ENCODE assay signal across 30 cellular contexts in the genomic region with DNA sequence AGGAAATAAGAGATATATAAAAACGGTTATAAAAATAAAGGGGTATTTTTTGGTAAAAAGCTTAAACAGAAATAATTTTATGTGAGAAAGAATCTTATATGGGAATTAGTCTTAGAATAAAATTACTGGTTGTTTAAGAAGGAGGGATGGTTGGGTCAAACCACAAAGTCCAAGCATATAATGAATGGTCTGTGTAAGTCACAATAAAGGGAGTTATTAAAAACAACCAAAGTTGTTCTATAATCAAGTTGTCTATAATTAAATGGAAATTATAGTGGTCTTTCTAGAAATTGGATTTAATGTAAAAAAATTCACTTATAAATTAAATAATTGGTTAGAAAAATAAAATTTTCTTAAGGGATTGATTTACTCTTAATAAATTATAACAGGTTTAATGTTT.
A peak's percentile ranks its signal among the peaks of the same experiment; 100 is the strongest.
DNase-seq lines count a peak whose midpoint lies in the region; ATAC-seq, FAIRE-seq and TF ChIP-seq lines count a peak whose summit lies in the region.
"Had no signal": no experiment of that assay in that cellular context is flagged by ENCODE, and none has a peak within 500 bp of the region (broad histone marks: within the 10 kb centered on the region; RNA-seq: fewer than 3 reads in every experiment).

No MANE protein-coding gene starts in this region.

- no peak overlapping the region for H3K27ac Mint-ChIP-seq in activated CD4-positive, alpha-beta T cell treated with anti-CD3 and anti-CD28 coated beads, Interleukin-2, amount 10 ng/mL, durations not matched to agents 24 days and 14 days
- H3K27ac Mint-ChIP-seq: CD4-positive, CD25-positive, alpha-beta regulatory T cell; H9; HFFc6 had no signal

- no peak overlapping the region for H3K4ac ChIP-seq in mesenchymal stem cell (ENCODE audit: low read depth in 1 of 2, low read length in 2 of 2)

- no peak overlapping the region for H3K23ac ChIP-seq in mesenchymal stem cell (ENCODE audit: low read length in 2 of 2)

- no peak for TF ChIP-seq CTCF in HEK293 (tag by site-specific recombination; IDR thresholded peaks at IDR 0.05)
- no peak for TF ChIP-seq CTCF in pancreas (IDR thresholded peaks at IDR 0.05)

- no peaks in the 10 kb centered on the region for H3K36me3 Mint-ChIP-seq in activated CD4-positive, alpha-beta T cell treated with anti-CD3 and anti-CD28 coated beads, Interleukin-2, amount 10 ng/mL, durations not matched to agents 24 days and 14 days (ENCODE audit: low read depth)
- H3K36me3 Mint-ChIP-seq: CD4-positive, CD25-positive, alpha-beta regulatory T cell had no signal

- no peak overlapping the region for H2AFZ ChIP-seq in mesenchymal stem cell (ENCODE audit: low read depth, low read length)
- H2AFZ ChIP-seq: GM23248, PC-9 had no signal

- FAIRE-seq in TTC549 (lab: Jason Lieb, UNC) (peak; percentile 53), pancreas (lab: Jason Lieb, UNC) (peak; percentile 32)
- FAIRE-seq: GM12892 had no signal

- no peak overlapping the region for H2AK5ac ChIP-seq in mesenchymal stem cell (ENCODE audit: low read length, severe bottlenecking)

- no peak overlapping the region for H2BK12ac ChIP-seq in mesenchymal stem cell (ENCODE audit: low read length in 2 of 2)

- no peak overlapping the region for H3K14ac ChIP-seq in mesenchymal stem cell (ENCODE audit: low read length in 2 of 2)

- no peak overlapping the region for H2BK5ac ChIP-seq in mesenchymal stem cell (ENCODE audit: low read depth, low read length, poor library complexity, severe bottlenecking)

- H4K8ac ChIP-seq in mesenchymal stem cell (ENCODE audit: low read length) = no peak overlapping the region

- DNase-seq in DMS 273 (lab: John Stamatoyannopoulos, UW; ENCODE audit: unreplicated experiment) (peak; percentile 10), DMS 273 treated with DMSO at 0.1 percent for 48 hours (lab: John Stamatoyannopoulos, UW) (no peak), pancreas (no peak), mesenchymal stem cell (no peak), Right ventricle myocardium inferior (ENCODE audit: missing footprints) (no peak)
- DNase-seq in activated CD4-positive, alpha-beta T cell treated with anti-CD3 and anti-CD28 coated beads, Interleukin-2, amount 10 ng/mL, durations not matched to agents 24 days and 14 days = no peak
- DNase-seq: CD4-positive, CD25-positive, alpha-beta regulatory T cell; DMS53; EL; GF-D8; GM23248; H9; HFFc6; KG1; NCI-H1092; NCI-H1436 treated with DMSO at 0.1 percent for 48 hours; NCI-H187 treated with DMSO at 0.1 percent for 48 hours; NCI-H2171 treated with DMSO at 0.1 percent for 48 hours; NCI-H345; NCI-H524; NCI-H748 treated with DMSO at 0.1 percent for 48 hours; NK-92 treated with Interleukin-12 subunit alpha and Interleukin-12 subunit beta, amount 100 ng/mL, for 24 hours; PC-9; RPMI8226; SHP77; T-helper 1 cell had no signal

- H4K91ac ChIP-seq in mesenchymal stem cell (ENCODE audit: low read length) = no peak overlapping the region

- H3K9me3 Mint-ChIP-seq in activated CD4-positive, alpha-beta T cell treated with anti-CD3 and anti-CD28 coated beads, Interleukin-2, amount 10 ng/mL, durations not matched to agents 24 days and 14 days = peaks cover 14% of the 10 kb centered on the region

- CTCF ChIA-PET in HEK293 (lab: Yijun Ruan, JAX) = no interaction called here

- H3K79me1 ChIP-seq in mesenchymal stem cell (replicated peaks; ENCODE audit: low read length, poor library complexity, severe bottlenecking) = no peaks in the 10 kb centered on the region

- H3K27me3 ChIP-seq in pancreas (no peaks in the 10 kb centered on the region), mesenchymal stem cell (ENCODE audit: control insufficient read depth in 1 of 2, insufficient read depth in 1 of 2, low read length in 2 of 2) (no peaks in the 10 kb centered on the region)

- H3K4me1 ChIP-seq in HEK293 (ENCODE audit: control insufficient read depth, insufficient read depth, low read length) (no peaks in the 10 kb centered on the region), pancreas (no peaks in the 10 kb centered on the region), mesenchymal stem cell (ENCODE audit: control insufficient read depth, insufficient read depth, low read depth, low read length) (no peaks in the 10 kb centered on the region)

- H3K9me3 ChIP-seq in HEK293 (ENCODE audit: control insufficient read depth, insufficient read depth, low read depth, low read length) (no peaks in the 10 kb centered on the region), pancreas (no peaks in the 10 kb centered on the region), mesenchymal stem cell (ENCODE audit: control insufficient read depth, low read length) (peaks cover 56% of the 10 kb centered on the region)

- ATAC-seq in pancreas (no peak), Right ventricle myocardium inferior (no peak)

- no peaks in the 10 kb centered on the region for H3K4me1 Mint-ChIP-seq in activated CD4-positive, alpha-beta T cell treated with anti-CD3 and anti-CD28 coated beads, Interleukin-2, amount 10 ng/mL, durations not matched to agents 24 days and 14 days
- H3K4me1 Mint-ChIP-seq: CD4-positive, CD25-positive, alpha-beta regulatory T cell; H9 had no signal

- H3K36me3 ChIP-seq in HEK293 (ENCODE audit: control insufficient read depth in 2 of 2, insufficient read depth in 1 of 2, low read length in 2 of 2) = no peaks in the 10 kb centered on the region
- H3K36me3 ChIP-seq in pancreas = no peaks in the 10 kb centered on the region
- no peaks in the 10 kb centered on the region for H3K36me3 ChIP-seq in mesenchymal stem cell (ENCODE audit: control insufficient read depth in 1 of 2, insufficient read depth in 2 of 2, low read depth in 1 of 2, low read length in 2 of 2)

- no peak overlapping the region for H3K4me2 ChIP-seq in mesenchymal stem cell (ENCODE audit: low read length, poor library complexity, severe bottlenecking)
- H3K4me2 ChIP-seq: PC-9 had no signal

- no peak overlapping the region for H3K18ac ChIP-seq in mesenchymal stem cell (ENCODE audit: low read depth in 1 of 2, low read length in 2 of 2)

- POLR2A ChIA-PET in HEK293 (lab: Yijun Ruan, JAX) = no interaction called here

- no peak overlapping the region for H2BK120ac ChIP-seq in mesenchymal stem cell (ENCODE audit: low read depth, low read length)

- 71 to 84% methylated on average over 1 of the region's 1 CpG for WGBS in pancreas, 2 donors
- WGBS in mesenchymal stem cell = 98% methylated on average over 1 of the region's 1 CpG

- H3K4me3 ChIP-seq in HEK293 (ENCODE audit: low read depth, low read length) (no peak overlapping the region), pancreas (no peak overlapping the region), mesenchymal stem cell (ENCODE audit: insufficient read depth in 1 of 2, low read depth in 1 of 2, low read length in 2 of 2) (no peak overlapping the region)
- H3K4me3 ChIP-seq: GM23248, PC-9 had no signal

- intact Hi-C loops in pancreas (cut with DNase I) = no loop called here
- intact Hi-C loops in activated CD4-positive, alpha-beta T cell treated with anti-CD3 and anti-CD28 coated beads, Interleukin-2, amount 10 ng/mL, durations not matched to agents 24 days and 14 days (cut with micrococcal nuclease) = no loop called here
- intact Hi-C loops in Right ventricle myocardium inferior (cut with DNase I) = no loop called here

- H3K27me3 Mint-ChIP-seq in activated CD4-positive, alpha-beta T cell treated with anti-CD3 and anti-CD28 coated beads, Interleukin-2, amount 10 ng/mL, durations not matched to agents 24 days and 14 days = no peaks in the 10 kb centered on the region
- H3K27me3 Mint-ChIP-seq: CD4-positive, CD25-positive, alpha-beta regulatory T cell had no signal

- H2BK15ac ChIP-seq in mesenchymal stem cell (ENCODE audit: low read depth, poor library complexity, severe bottlenecking) = no peak overlapping the region

- H3K4me3 Mint-ChIP-seq in activated CD4-positive, alpha-beta T cell treated with anti-CD3 and anti-CD28 coated beads, Interleukin-2, amount 10 ng/mL, durations not matched to agents 24 days and 14 days = no peak overlapping the region
- H3K4me3 Mint-ChIP-seq: CD4-positive, CD25-positive, alpha-beta regulatory T cell; H9; HFFc6 had no signal

- no peak overlapping the region for H3K9ac ChIP-seq in mesenchymal stem cell (ENCODE audit: low read length)
- H3K9ac ChIP-seq: GM23248 had no signal

- H3K27ac ChIP-seq in HEK293 (ENCODE audit: extremely low read depth, low read depth, low read length) (no peak overlapping the region), pancreas (no peak overlapping the region), mesenchymal stem cell (ENCODE audit: low read length, poor library complexity, severe bottlenecking) (no peak overlapping the region)
- H3K27ac ChIP-seq: 22Rv1, GM23248, PC-9 had no signal

TF ChIP-seq in HEK293, 187 proteins besides CTCF, POLR2A, EP300 and RAD21:
- TF ChIP-seq ZNF555 (tag by site-specific recombination; conservative IDR thresholded peaks at IDR 0.05) (no peak), TRIM28 (IDR thresholded peaks at IDR 0.05; ENCODE audit: borderline replicate concordance, low read length) (no peak), ZNF76 (tag by site-specific recombination; IDR thresholded peaks at IDR 0.05; ENCODE audit: borderline replicate concordance, low read depth) (no peak), SETDB1 (IDR thresholded peaks at IDR 0.05; ENCODE audit: insufficient read length, low read length) (peak; percentile 79), ZNF223 (tag by site-specific recombination; IDR thresholded peaks at IDR 0.05) (no peak)
- TF ChIP-seq, protein P1, sequence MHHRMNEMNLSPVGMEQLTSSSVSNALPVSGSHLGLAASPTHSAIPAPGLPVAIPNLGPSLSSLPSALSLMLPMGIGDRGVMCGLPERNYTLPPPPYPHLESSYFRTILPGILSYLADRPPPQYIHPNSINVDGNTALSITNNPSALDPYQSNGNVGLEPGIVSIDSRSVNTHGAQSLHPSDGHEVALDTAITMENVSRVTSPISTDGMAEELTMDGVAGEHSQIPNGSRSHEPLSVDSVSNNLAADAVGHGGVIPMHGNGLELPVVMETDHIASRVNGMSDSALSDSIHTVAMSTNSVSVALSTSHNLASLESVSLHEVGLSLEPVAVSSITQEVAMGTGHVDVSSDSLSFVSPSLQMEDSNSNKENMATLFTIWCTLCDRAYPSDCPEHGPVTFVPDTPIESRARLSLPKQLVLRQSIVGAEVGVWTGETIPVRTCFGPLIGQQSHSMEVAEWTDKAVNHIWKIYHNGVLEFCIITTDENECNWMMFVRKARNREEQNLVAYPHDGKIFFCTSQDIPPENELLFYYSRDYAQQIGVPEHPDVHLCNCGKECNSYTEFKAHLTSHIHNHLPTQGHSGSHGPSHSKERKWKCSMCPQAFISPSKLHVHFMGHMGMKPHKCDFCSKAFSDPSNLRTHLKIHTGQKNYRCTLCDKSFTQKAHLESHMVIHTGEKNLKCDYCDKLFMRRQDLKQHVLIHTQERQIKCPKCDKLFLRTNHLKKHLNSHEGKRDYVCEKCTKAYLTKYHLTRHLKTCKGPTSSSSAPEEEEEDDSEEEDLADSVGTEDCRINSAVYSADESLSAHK (tag by site-specific recombination; IDR thresholded peaks at IDR 0.05) = no peak
